In the genomic region with DNA sequence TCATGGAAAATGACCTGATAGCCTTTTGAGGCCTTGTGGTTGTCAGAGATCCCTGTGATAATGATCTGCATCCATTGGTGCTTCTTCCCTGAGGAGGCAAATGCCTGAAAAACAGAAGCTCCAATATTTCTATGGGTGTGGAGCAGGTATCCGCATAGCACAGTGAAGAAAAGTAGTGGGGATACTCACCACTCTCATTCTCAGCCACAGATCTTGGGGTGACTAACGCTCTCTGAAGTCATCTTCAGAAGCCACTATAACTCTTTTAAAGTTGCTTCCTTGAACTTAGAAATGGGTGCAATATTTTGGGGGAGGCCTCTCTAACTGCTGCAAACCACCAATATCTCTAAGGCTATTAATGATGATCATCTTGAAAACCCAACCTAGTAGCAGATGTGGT, we compare ENCODE assay signal across 1 cellular context.
TF ChIP-seq lines count a peak whose summit lies in the region.

No MANE protein-coding gene starts in this region.

TF ChIP-seq in GM12878, 131 proteins besides CTCF, POLR2A, EP300 and RAD21 (continued from another document):
- TF ChIP-seq RUNX3 (IDR thresholded peaks at IDR 0.05; ENCODE audit: low read length) (no peak), SUZ12 (IDR thresholded peaks at IDR 0.05; ENCODE audit: unreplicated experiment) (no peak), EED (IDR thresholded peaks at IDR 0.05; ENCODE audit: low read depth) (no peak), SUPT20H (IDR thresholded peaks at IDR 0.05; ENCODE audit: borderline replicate concordance, control insufficient read depth, low read depth, low read length) (no peak), YBX1 (IDR thresholded peaks at IDR 0.05) (no peak), MEF2B (IDR thresholded peaks at IDR 0.05; ENCODE audit: partially characterized antibody, poor library complexity, severe bottlenecking) (no peak), NBN (IDR thresholded peaks at IDR 0.05) (no peak), NR2C1 (IDR thresholded peaks at IDR 0.05) (no peak)
